ENCODE assay signal across 24 cellular contexts in genomic region chr15:68239025-68239424, GRCh38. TPM values are rescaled to one million over a fixed set of nuclear protein-coding genes. Genes with fewer than 3 reads are reported as not detected.
DNase-seq lines count a peak whose midpoint lies in the region; FAIRE-seq and TF ChIP-seq lines count a peak whose summit lies in the region.
"Had no signal": no experiment of that assay in that cellular context is flagged by ENCODE, and none has a peak within 500 bp of the region (broad histone marks: within the 10 kb centered on the region; RNA-seq: fewer than 3 reads in every experiment).

No MANE protein-coding gene starts in this region.

- H3K4me3 Mint-ChIP-seq in nephron progenitor cell = no peak overlapping the region
- H3K4me3 Mint-ChIP-seq: B cell; CD8-positive, alpha-beta memory T cell had no signal

- H3K79me2 ChIP-seq in KMS-11 (ENCODE audit: insufficient read depth, low read depth) = no peaks in the 10 kb centered on the region

- no peak for TF ChIP-seq CTCF in KMS-11 (conservative IDR thresholded peaks at IDR 0.05; ENCODE audit: low read depth, low read length)
- no peak for TF ChIP-seq CTCF in nephron progenitor cell (IDR thresholded peaks at IDR 0.05)

- H3K4me2 ChIP-seq in KMS-11 = peak overlapping the region; percentile 56

- no peak overlapping the region for H3K27ac Mint-ChIP-seq in nephron progenitor cell
- H3K27ac Mint-ChIP-seq: B cell, IgD-negative memory B cell had no signal

- peaks cover 20% of the 10 kb centered on the region for H3K36me3 Mint-ChIP-seq in nephron progenitor cell (ENCODE audit: low read depth)

- in situ Hi-C loops in ACHN (cut with HindIII; ENCODE audit: low pct_ligation_motif_present, low pct_unique_long_range_greater_than_20kb, low sequenced_read_pairs) = no loop called here

- H3K9me3 Mint-ChIP-seq in nephron progenitor cell = peaks cover 40% of the 10 kb centered on the region

- H3K4me3 ChIP-seq in KMS-11 (IDR thresholded peaks at IDR 0.05; ENCODE audit: insufficient read depth, low read depth, low read length) (no peak overlapping the region), small intestine (ENCODE audit: low read depth in 1 of 2, low read length in 2 of 2) (no peak overlapping the region)
- no peak overlapping the region for H3K4me3 ChIP-seq in effector memory CD4-positive, alpha-beta T cell (ENCODE audit: insufficient read depth, low read depth, low read length, poor library complexity, severe bottlenecking)
- H3K4me3 ChIP-seq: BLaER1 treated with 17β-estradiol and CSF1 and Interleukin-3, amounts not matched to agents 10 nM and 100 nM; GM23248 had no signal

- H3K36me3 ChIP-seq in KMS-11 (ENCODE audit: insufficient read depth) (no peaks in the 10 kb centered on the region), small intestine (ENCODE audit: control insufficient read depth in 2 of 2, insufficient read depth in 2 of 2, low read length in 2 of 2) (no peaks in the 10 kb centered on the region)
- no peaks in the 10 kb centered on the region for H3K36me3 ChIP-seq in effector memory CD4-positive, alpha-beta T cell (ENCODE audit: control insufficient read depth, insufficient read depth, low read length)

- no peak for DNase-seq in small intestine
- DNase-seq in ACHN = no peak
- DNase-seq in nephron progenitor cell = no peak
- DNase-seq in effector memory CD4-positive, alpha-beta T cell = no peak
- DNase-seq: CD8-positive, alpha-beta memory T cell; COR-L47; DMS 273 treated with DMSO at 0.1 percent for 48 hours; DMS53; DND-41; EL; GM23248; HCEC 1CT; KG1 had no signal

- H4K20me1 ChIP-seq in KMS-11 (ENCODE audit: insufficient read depth) = no peaks in the 10 kb centered on the region
- H4K20me1 ChIP-seq: BLaER1 treated with 17β-estradiol and CSF1 and Interleukin-3, amounts not matched to agents 10 nM and 100 nM had no signal

- peaks cover 11% of the 10 kb centered on the region for H3K27me3 Mint-ChIP-seq in nephron progenitor cell (ENCODE audit: low read depth, poor library complexity)

- H3K4me1 ChIP-seq in KMS-11 (ENCODE audit: low read depth, poor library complexity, severe bottlenecking) = peaks cover 33% of the 10 kb centered on the region
- no peaks in the 10 kb centered on the region for H3K4me1 ChIP-seq in small intestine (ENCODE audit: control insufficient read depth in 2 of 2, insufficient read depth in 1 of 2, low read depth in 1 of 2, low read length in 1 of 2)
- H3K4me1 ChIP-seq in effector memory CD4-positive, alpha-beta T cell (ENCODE audit: control insufficient read depth, insufficient read depth, low read length, poor library complexity, severe bottlenecking) = no peaks in the 10 kb centered on the region

- H3K9me3 ChIP-seq in small intestine (ENCODE audit: control insufficient read depth, low read depth) = no peaks in the 10 kb centered on the region
- H3K9me3 ChIP-seq in effector memory CD4-positive, alpha-beta T cell (ENCODE audit: control insufficient read depth, low read length) = no peaks in the 10 kb centered on the region

- H3K9ac ChIP-seq in KMS-11 = no peak overlapping the region
- H3K9ac ChIP-seq: GM23248 had no signal

- no peaks in the 10 kb centered on the region for H3K27me3 ChIP-seq in KMS-11 (ENCODE audit: insufficient read depth, low read depth)
- H3K27me3 ChIP-seq in small intestine (ENCODE audit: control insufficient read depth in 2 of 2, insufficient read depth in 2 of 2, low read length in 2 of 2) = no peaks in the 10 kb centered on the region
- no peaks in the 10 kb centered on the region for H3K27me3 ChIP-seq in effector memory CD4-positive, alpha-beta T cell (replicated peaks; ENCODE audit: control insufficient read depth, insufficient read depth, low read length, poor library complexity, severe bottlenecking)
- H3K27me3 ChIP-seq: BLaER1 treated with 17β-estradiol and CSF1 and Interleukin-3, amounts not matched to agents 10 nM and 100 nM had no signal

- H3K4me1 Mint-ChIP-seq in nephron progenitor cell = peaks cover 8% of the 10 kb centered on the region
- H3K4me1 Mint-ChIP-seq: B cell; CD8-positive, alpha-beta memory T cell had no signal

- H2AFZ ChIP-seq in KMS-11 (ENCODE audit: low read depth) = no peak overlapping the region
- H2AFZ ChIP-seq: GM23248 had no signal

- H3K27ac ChIP-seq in KMS-11 (no peak overlapping the region; the same call in 1 of the 2 replicates), small intestine (ENCODE audit: low read depth in 1 of 2, low read length in 1 of 2) (no peak overlapping the region)
- no peak overlapping the region for H3K27ac ChIP-seq in effector memory CD4-positive, alpha-beta T cell (ENCODE audit: insufficient read depth, low read length, poor library complexity, severe bottlenecking)
- H3K27ac ChIP-seq: 22Rv1, GM23248 had no signal

- FAIRE-seq in A204.1 (lab: Jason Lieb, UNC) = peak; percentile 32
- peak; percentile 66 for FAIRE-seq in colon (lab: Jason Lieb, UNC)
- FAIRE-seq in small intestine (lab: Jason Lieb, UNC) = peak; percentile 23
- FAIRE-seq: GM12891, GM19239, H54, HepG2 had no signal

RNA-seq across cellular contexts. Expression of gene CLN6, which starts 9.5 kb away (rescaled TPM):
- 10 to 100 TPM in 1 of 3 donors, 1 to 10 TPM in 2; 5.8 to 43.7 (median 7.8) TPM for polyA plus RNA-seq in small intestine

RNA-seq across cellular contexts. Expression of gene CALML4, which starts 33.9 kb away (rescaled TPM):
- 100 to 1,000 TPM; 127 to 288 (median 183) TPM for polyA plus RNA-seq in small intestine

RNA-seq across cellular contexts. Expression of gene FEM1B, which starts 38.5 kb away (rescaled TPM):
- polyA plus RNA-seq in small intestine = 10 to 100 TPM; 11.3 to 14.9 (median 12.3) TPM
